In genomic region chr9:68648164-68648563, GRCh38 we compare ENCODE assay signal across 31 cellular contexts.
"Had no signal": no experiment of that assay in that cellular context is flagged by ENCODE, and none has a peak within 500 bp of the region (broad histone marks: within the 10 kb centered on the region; RNA-seq: fewer than 3 reads in every experiment).

No MANE protein-coding gene starts in this region.

- H3K9me3 ChIP-seq: MG63 had no signal

- DNase-seq: activated CD4-positive, alpha-beta T cell treated with anti-CD3 and anti-CD28 coated beads for 1 hour; activated CD4-positive, alpha-beta T cell treated with anti-CD3 and anti-CD28 coated beads for 48 hours; activated CD4-positive, alpha-beta T cell treated with anti-CD3 and anti-CD28 coated beads, Interleukin-2, amount 50 U/mL, for 48 hours; activated CD4-positive, CD25-positive, alpha-beta regulatory T cell; activated CD8-positive, alpha-beta T cell treated with anti-CD3 and anti-CD28 coated beads, Interleukin-2, amount 10 ng/mL, durations not matched to agents 7 days and 5 days; activated effector memory CD4-positive, alpha-beta T cell treated with Interleukin-2 at 50 U/mL for 16 hours; activated naive CD4-positive, alpha-beta T cell treated with anti-CD3 and anti-CD28 coated beads, Interleukin-2, amount 50 U/mL, for 16 hours; activated naive CD8-positive, alpha-beta T cell treated with anti-CD3 and anti-CD28 coated beads for 36 hours; activated T-cell treated with anti-CD3 and anti-CD28 coated beads, Interleukin-2, amount 50 U/mL, for 24 hours; amniotic stem cell; aorta; brain microvascular endothelial cell; central memory CD4-positive, alpha-beta T cell; Kasumi-1; KBM-7; MG63; NCI-H1048; NCI-H1105 treated with DMSO at 0.1 percent for 48 hours; NCI-H1436; NCI-H1694; NCI-H1930; NCI-H2081 treated with DMSO at 0.1 percent for 48 hours; NCI-H226; NCI-H446 treated with DMSO at 0.1 percent for 48 hours; Right ventricle myocardium superior; SW 1271; T-helper 1 cell; T-helper 2 cell; T-helper 9 cell had no signal

- ATAC-seq: activated CD8-positive, alpha-beta T cell treated with anti-CD3 and anti-CD28 coated beads, Interleukin-2, amount 10 ng/mL, durations not matched to agents 7 days and 5 days had no signal

- H3K27ac Mint-ChIP-seq: activated CD8-positive, alpha-beta T cell treated with anti-CD3 and anti-CD28 coated beads, Interleukin-2, amount 10 ng/mL, durations not matched to agents 7 days and 5 days; activated naive CD8-positive, alpha-beta T cell treated with anti-CD3 and anti-CD28 coated beads for 36 hours; activated T-cell treated with anti-CD3 and anti-CD28 coated beads, Interleukin-2, amount 50 U/mL, for 24 hours had no signal

- H3K4me3 Mint-ChIP-seq: activated CD8-positive, alpha-beta T cell treated with anti-CD3 and anti-CD28 coated beads, Interleukin-2, amount 10 ng/mL, durations not matched to agents 7 days and 5 days; activated naive CD8-positive, alpha-beta T cell treated with anti-CD3 and anti-CD28 coated beads for 36 hours; activated T-cell treated with anti-CD3 and anti-CD28 coated beads, Interleukin-2, amount 50 U/mL, for 24 hours; activated T-helper 1 cell treated with anti-CD3 and anti-CD28 coated beads, Interleukin-12 subunit alpha, Interleukin-12 subunit beta, Interleukin-2, Interleukin-4 antibody, amounts not matched to agents 30 ng/mL and 10 ng/mL and 1 ng/mL, durations not matched to agents 14 hours and 24 hours and 36 hours had no signal

- H3K36me3 ChIP-seq: brain microvascular endothelial cell, MG63 had no signal

- H3K27ac ChIP-seq: brain microvascular endothelial cell, VCaP had no signal

- H3K9me3 Mint-ChIP-seq: activated naive CD8-positive, alpha-beta T cell treated with anti-CD3 and anti-CD28 coated beads for 36 hours; activated T-cell treated with anti-CD3 and anti-CD28 coated beads, Interleukin-2, amount 50 U/mL, for 24 hours had no signal

- H3K27me3 ChIP-seq: brain microvascular endothelial cell, MG63 had no signal

- H3K4me3 ChIP-seq: MG63 had no signal
